Comparison of ENCODE assay signal across 17 cellular contexts in genomic region chr17:83058478-83059167, GRCh38. TPM values are rescaled to one million over a fixed set of nuclear protein-coding genes. Genes with fewer than 3 reads are reported as not detected.
DNase-seq lines count a peak whose midpoint lies in the region; ATAC-seq, FAIRE-seq and TF ChIP-seq lines count a peak whose summit lies in the region.
"Had no signal": no experiment of that assay in that cellular context is flagged by ENCODE, and none has a peak within 500 bp of the region (broad histone marks: within the 10 kb centered on the region; RNA-seq: fewer than 3 reads in every experiment).

No MANE protein-coding gene starts in this region.

- no peaks in the 10 kb centered on the region for H3K27me3 ChIP-seq in Peyer's patch
- H3K27me3 ChIP-seq: BE2C had no signal

- no peak overlapping the region for H3K4me3 Mint-ChIP-seq in chondrocyte (ENCODE audit: unreplicated experiment)
- H3K4me3 Mint-ChIP-seq: T-cell had no signal

- H3K4me3 ChIP-seq in Peyer's patch, result no peak overlapping the region

- peaks cover 9% of the 10 kb centered on the region for H3K4me1 Mint-ChIP-seq in chondrocyte (ENCODE audit: low read depth)

- H3K36me3 Mint-ChIP-seq in chondrocyte (ENCODE audit: low read depth), result no peaks in the 10 kb centered on the region
- H3K36me3 Mint-ChIP-seq: T-cell had no signal

- intact Hi-C loops in left ventricle myocardium superior (cut with micrococcal nuclease), result no loop called here
- intact Hi-C loops in sciatic nerve (cut with DNase I), result no loop called here

- no peak overlapping the region for H3K27ac Mint-ChIP-seq in chondrocyte (ENCODE audit: unreplicated experiment)
- H3K27ac Mint-ChIP-seq: T-cell had no signal

- no peaks in the 10 kb centered on the region for H3K9me3 ChIP-seq in Peyer's patch
- H3K9me3 ChIP-seq: BE2C had no signal

- no peak for FAIRE-seq in GM12892 (lab: Jason Lieb, UNC)

- DNase-seq in activated CD4-positive, CD25-positive, alpha-beta regulatory T cell treated with anti-CD3 and anti-CD28 coated beads, Interleukin-2, amount 50 U/mL, for 72 hours, result peak; percentile 12
- no peak for DNase-seq in activated CD4-positive, CD25-positive, alpha-beta regulatory T cell (lab: John Stamatoyannopoulos, UW)
- DNase-seq in Peyer's patch (peak in 2 of 3 donors; percentile 15 to 37), left ventricle myocardium superior (peak; percentile 27), sciatic nerve (ENCODE audit: low spot score) (peak; percentile 57), GM12892 (ENCODE audit: insufficient read length) (no peak), chondrocyte (ENCODE audit: low spot score) (no peak), SKM-1 treated with dmso at 0.1 percent for 144 hours (lab: John Stamatoyannopoulos, UW; ENCODE audit: unreplicated experiment) (no peak)
- DNase-seq: 8988T, activated gamma-delta T cell, foreskin fibroblast, left colon, NCI-H187 treated with DMSO at 0.1 percent for 48 hours had no signal

- no peak overlapping the region for H3K27ac ChIP-seq in Peyer's patch
- H3K27ac ChIP-seq: RWPE1 had no signal

- no peaks in the 10 kb centered on the region for H3K36me3 ChIP-seq in Peyer's patch
- H3K36me3 ChIP-seq: BE2C had no signal

- H3K9me3 Mint-ChIP-seq in chondrocyte (ENCODE audit: low read depth), result no peaks in the 10 kb centered on the region
- H3K9me3 Mint-ChIP-seq: T-cell had no signal

- no peaks in the 10 kb centered on the region for H3K4me1 ChIP-seq in Peyer's patch

- TF ChIP-seq POLR2A in Peyer's patch (IDR thresholded peaks at IDR 0.05), result no peak
- no peak for TF ChIP-seq POLR2A in GM12892 (IDR thresholded peaks at IDR 0.05; ENCODE audit: low read depth, low read length)

- ATAC-seq in left ventricle myocardium superior, result no peak
- ATAC-seq in sciatic nerve, result no peak
- ATAC-seq: HCT116, left colon, T-cell had no signal

- H3K27me3 Mint-ChIP-seq in chondrocyte (ENCODE audit: low read depth), result no peaks in the 10 kb centered on the region

- TF ChIP-seq CTCF in Peyer's patch (IDR thresholded peaks at IDR 0.05) (no peak), chondrocyte (IDR thresholded peaks at IDR 0.05) (no peak)

RNA-seq across cellular contexts. Expression of gene METRNL, which starts 20.8 kb away (rescaled TPM):
- total RNA-seq in Peyer's patch, result 100 to 1,000 TPM in 3 of 4 donors, 10 to 100 TPM in 1; 73.4 to 170 (median 117) TPM
- total RNA-seq in left ventricle myocardium superior, result 68.4 TPM
- 131 TPM for total RNA-seq in sciatic nerve
- 0.36 TPM for polyA plus RNA-seq in GM12892 (2012; ENCODE audit: missing spikeins)
- total RNA-seq in chondrocyte, result 63.8 to 79.4 TPM (median 64.7 TPM) in 3 replicates

Comparison
In these comparisons a context has a peak if more than half of its experiments do, and no peak if none do; other contexts are left out.
1. DNase-seq: peak in activated CD4-positive, CD25-positive, alpha-beta regulatory T cell treated with anti-CD3 and anti-CD28 coated beads, Interleukin-2, amount 50 U/mL, for 72 hours (single experiment), Peyer's patch (2 of 3), left ventricle myocardium superior (single experiment) and sciatic nerve (single experiment); none in activated CD4-positive, CD25-positive, alpha-beta regulatory T cell (0 of 4), GM12892 (single experiment), chondrocyte (single experiment) and SKM-1 treated with dmso at 0.1 percent for 144 hours (single experiment).